19 cellular contexts compared by ENCODE assay signal in the genomic region with DNA sequence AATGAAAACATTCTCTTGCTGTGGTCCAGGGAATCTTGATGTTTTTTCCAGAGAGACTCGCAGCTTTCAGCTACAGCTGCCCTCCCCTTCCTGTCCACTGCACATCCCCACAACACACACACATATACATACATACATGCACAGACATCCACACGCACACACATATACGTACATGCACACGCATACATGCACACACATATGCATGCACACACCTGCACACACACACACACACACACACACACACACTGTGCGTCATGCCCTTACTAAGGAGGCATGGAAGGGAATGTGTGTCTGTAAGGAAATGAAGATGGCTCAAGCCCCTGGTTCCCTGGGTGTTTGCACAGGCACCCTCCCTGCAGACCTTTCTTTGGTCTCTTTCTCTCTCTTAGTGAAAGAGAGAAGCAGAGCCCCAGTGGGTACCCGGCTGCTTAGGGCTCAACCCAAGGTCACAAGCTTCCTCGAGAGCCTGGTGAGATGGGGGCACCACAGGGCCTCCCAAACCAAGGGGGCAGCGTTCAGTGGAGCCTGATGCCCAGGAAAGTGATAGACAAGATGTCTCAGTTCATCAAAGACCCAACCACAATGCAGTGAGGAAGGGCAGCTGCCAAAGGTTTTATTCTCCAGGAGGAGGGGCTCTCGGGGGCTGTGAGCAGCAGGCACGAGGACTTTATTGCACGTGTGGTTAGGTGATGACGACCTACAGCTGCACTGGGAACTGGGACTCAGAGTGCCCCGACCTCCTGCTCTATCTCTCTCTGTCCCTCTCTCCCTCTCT. TPM values are rescaled to one million over a fixed set of nuclear protein-coding genes. Genes with fewer than 3 reads are reported as not detected.
DNase-seq lines count a peak whose midpoint lies in the region; ATAC-seq and TF ChIP-seq lines count a peak whose summit lies in the region.
"Had no signal": no experiment of that assay in that cellular context is flagged by ENCODE, and none has a peak within 500 bp of the region (broad histone marks: within the 10 kb centered on the region; RNA-seq: fewer than 3 reads in every experiment).

No MANE protein-coding gene starts in this region.

- no peak overlapping the region for H3K23ac ChIP-seq in trophoblast cell (ENCODE audit: low read length)

- no peak overlapping the region for H2BK120ac ChIP-seq in trophoblast cell (ENCODE audit: insufficient read depth, low read length, poor library complexity)

- H3K79me1 ChIP-seq in trophoblast cell (ENCODE audit: low read length): no peaks in the 10 kb centered on the region

- WGBS in trophoblast cell (ENCODE audit: extremely low coverage, insufficient coverage, insufficient read length): no CpG with 5 or more reads among the region's 13 CpGs

- H3K36me3 Mint-ChIP-seq in central memory CD8-positive, alpha-beta T cell (ENCODE audit: insufficient read depth): no peaks in the 10 kb centered on the region

- H3K4me1 ChIP-seq in DND-41 (ENCODE audit: insufficient read depth, low read length) (peaks cover 25% of the 10 kb centered on the region), trophoblast cell (ENCODE audit: control insufficient read depth in 1 of 2, insufficient read depth in 2 of 2, low read length in 2 of 2) (no peaks in the 10 kb centered on the region)
- H3K4me1 ChIP-seq: body of pancreas, esophagus muscularis mucosa had no signal

- H3K4me1 Mint-ChIP-seq in central memory CD8-positive, alpha-beta T cell: no peaks in the 10 kb centered on the region

- no peak overlapping the region for H3K18ac ChIP-seq in trophoblast cell (ENCODE audit: low read length)

- H2BK12ac ChIP-seq in trophoblast cell (ENCODE audit: low read length): no peak overlapping the region

- TF ChIP-seq CTCF in DND-41 (IDR thresholded peaks at IDR 0.05; ENCODE audit: borderline replicate concordance, extremely low read depth, low read length, poor library complexity, severe bottlenecking): peak; percentile 27

- peak overlapping the region; percentile 72 for H3K27ac ChIP-seq in DND-41 (ENCODE audit: low read length)
- H3K27ac ChIP-seq in trophoblast cell (ENCODE audit: low read depth, low read length): no peak overlapping the region
- H3K27ac ChIP-seq: body of pancreas, dorsolateral prefrontal cortex, esophagus muscularis mucosa, ovary, skin epidermis had no signal

- no peak overlapping the region for H3K4me3 Mint-ChIP-seq in central memory CD8-positive, alpha-beta T cell
- H3K4me3 Mint-ChIP-seq: HFFc6 had no signal

- H3K4me2 ChIP-seq in DND-41 (ENCODE audit: insufficient read depth, low read length) (peak overlapping the region; percentile 48), trophoblast cell (ENCODE audit: low read length) (no peak overlapping the region)

- peaks cover 7% of the 10 kb centered on the region for H3K27me3 Mint-ChIP-seq in central memory CD8-positive, alpha-beta T cell

- DNase-seq in NCI-H2171 treated with DMSO at 0.1 percent for 48 hours (lab: John Stamatoyannopoulos, UW) (peak; percentile 21), NCI-H2171 (lab: John Stamatoyannopoulos, UW) (no peak), DND-41 (peak; percentile 85), trophoblast cell (no peak), inferior parietal cortex (ENCODE audit: extremely low spot score) (no peak), medulla oblongata (ENCODE audit: extremely low spot score) (no peak)
- no peak for DNase-seq in central memory CD8-positive, alpha-beta T cell (ENCODE audit: low spot score in 2 of 2)
- DNase-seq in stimulated activated CD4-positive, alpha-beta T cell treated with anti-CD3 and anti-CD28 coated beads, Interleukin-4, amount 100 ng/mL, for 24 hours: no peak
- DNase-seq: 8988T, activated gamma-delta T cell, body of pancreas, C1 segment of cervical spinal cord, HFFc6, NCI-H2081 treated with DMSO at 0.1 percent for 48 hours, NCI-H774, ovary had no signal

- no peak overlapping the region for H3K4me3 ChIP-seq in DND-41 (ENCODE audit: low read depth in 1 of 2, low read length in 2 of 2)
- H3K4me3 ChIP-seq in trophoblast cell (ENCODE audit: low read depth, low read length): peak overlapping the region; percentile 58
- H3K4me3 ChIP-seq: body of pancreas, dorsolateral prefrontal cortex, esophagus muscularis mucosa, ovary, skin epidermis had no signal

- H3K27ac Mint-ChIP-seq in central memory CD8-positive, alpha-beta T cell (ENCODE audit: low read depth): peak overlapping the region; percentile 22
- H3K27ac Mint-ChIP-seq: HFFc6 had no signal

- H3K9ac ChIP-seq in DND-41 (ENCODE audit: low read depth, low read length) (peak overlapping the region; percentile 20), trophoblast cell (ENCODE audit: low read length) (no peak overlapping the region)

- H3K9me3 Mint-ChIP-seq in central memory CD8-positive, alpha-beta T cell: no peaks in the 10 kb centered on the region
- H3K9me3 Mint-ChIP-seq: HFFc6 had no signal

- H3K4ac ChIP-seq in trophoblast cell (ENCODE audit: low read depth, low read length): no peak overlapping the region

- no peaks in the 10 kb centered on the region for H3K36me3 ChIP-seq in DND-41 (ENCODE audit: insufficient read depth, low read length)
- H3K36me3 ChIP-seq in trophoblast cell (ENCODE audit: control insufficient read depth in 1 of 2, insufficient read depth in 2 of 2, low read length in 2 of 2): no peaks in the 10 kb centered on the region
- H3K36me3 ChIP-seq: esophagus muscularis mucosa, ovary had no signal

- H3K9me3 ChIP-seq in DND-41 (ENCODE audit: insufficient read depth, low read length, severe bottlenecking): no peaks in the 10 kb centered on the region
- peaks cover 2% of the 10 kb centered on the region for H3K9me3 ChIP-seq in trophoblast cell (ENCODE audit: insufficient read depth, low read depth, low read length)
- H3K9me3 ChIP-seq: body of pancreas, esophagus muscularis mucosa, ovary had no signal

- H3K14ac ChIP-seq in trophoblast cell (ENCODE audit: low read length): no peak overlapping the region

- no peaks in the 10 kb centered on the region for H3K79me2 ChIP-seq in DND-41 (ENCODE audit: insufficient read depth, low read length)
- no peaks in the 10 kb centered on the region for H3K79me2 ChIP-seq in trophoblast cell (ENCODE audit: control insufficient read depth, insufficient read depth, low read length, poor library complexity)

- no peak overlapping the region for H4K12ac ChIP-seq in trophoblast cell (ENCODE audit: low read depth, low read length)

- H2AFZ ChIP-seq in DND-41 (ENCODE audit: low read depth, low read length) (peak overlapping the region; percentile 68), trophoblast cell (ENCODE audit: insufficient read depth, low read length, poor library complexity) (no peak overlapping the region)

- H3K27me3 ChIP-seq in DND-41 (ENCODE audit: insufficient read depth, low read length, poor library complexity): no peaks in the 10 kb centered on the region
- H3K27me3 ChIP-seq in trophoblast cell (ENCODE audit: insufficient read depth, low read length): no peaks in the 10 kb centered on the region
- H3K27me3 ChIP-seq: body of pancreas, dorsolateral prefrontal cortex, ovary had no signal

- no peak overlapping the region for H2AK5ac ChIP-seq in trophoblast cell (ENCODE audit: low read length)

- H4K91ac ChIP-seq in trophoblast cell (ENCODE audit: low read depth, low read length): no peak overlapping the region

- no peaks in the 10 kb centered on the region for H4K20me1 ChIP-seq in DND-41 (ENCODE audit: insufficient read depth, low read length)

- no peak overlapping the region for H4K8ac ChIP-seq in trophoblast cell (ENCODE audit: low read depth, low read length)

- ATAC-seq in DND-41 (ENCODE audit: insufficient read depth, low read depth): peak; percentile 93
- ATAC-seq in central memory CD8-positive, alpha-beta T cell (replicated peaks; ENCODE audit: extremely low read depth, poor library complexity, severe bottlenecking): no peak
- ATAC-seq: body of pancreas had no signal

- no peak overlapping the region for H2BK5ac ChIP-seq in trophoblast cell (ENCODE audit: low read depth, low read length, poor library complexity)

RNA-seq across cellular contexts. Expression of a gene that starts 33.2 kb away (rescaled TPM):
- polyA plus RNA-seq in trophoblast cell (2013): not detected in 2 replicates

Comparison
In these comparisons a context has a peak if more than half of its experiments do, and no peak if none do; other contexts are left out.
1. DNase-seq: peak in NCI-H2171 treated with DMSO at 0.1 percent for 48 hours (single experiment) and DND-41 (single experiment); none in NCI-H2171 (single experiment), central memory CD8-positive, alpha-beta T cell (0 of 2), trophoblast cell (0 of 2), inferior parietal cortex (single experiment), stimulated activated CD4-positive, alpha-beta T cell treated with anti-CD3 and anti-CD28 coated beads, Interleukin-4, amount 100 ng/mL, for 24 hours (single experiment) and medulla oblongata (single experiment).